ENCODE assay signal across 23 cellular contexts in the genomic region with DNA sequence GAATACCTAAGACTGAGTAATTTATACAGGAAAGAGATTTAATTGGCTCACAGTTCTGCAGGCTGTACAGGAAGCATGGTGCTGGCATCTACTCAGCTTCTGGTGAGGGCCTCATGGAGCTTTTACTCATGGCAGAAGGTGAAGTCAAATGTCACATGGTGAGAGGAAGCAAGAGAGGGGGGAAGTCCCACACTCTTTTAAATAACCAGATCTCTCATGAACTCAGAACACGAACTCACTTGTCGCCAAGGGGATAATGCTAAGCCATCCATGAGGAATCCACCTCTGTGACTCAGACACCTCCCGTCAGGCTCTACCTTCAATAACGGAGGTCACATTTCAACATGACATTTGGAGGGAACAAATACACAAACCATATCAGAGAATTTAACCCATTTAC. TPM values are rescaled to one million over a fixed set of nuclear protein-coding genes. Genes with fewer than 3 reads are reported as not detected.
DNase-seq lines count a peak whose midpoint lies in the region; ATAC-seq and TF ChIP-seq lines count a peak whose summit lies in the region.
"Had no signal": no experiment of that assay in that cellular context is flagged by ENCODE, and none has a peak within 500 bp of the region (broad histone marks: within the 10 kb centered on the region; RNA-seq: fewer than 3 reads in every experiment).

No MANE protein-coding gene starts in this region.

- H3K4me3 ChIP-seq in endodermal cell (ENCODE audit: low read length) = no peak overlapping the region
- H3K4me3 ChIP-seq in MG63 = no peak overlapping the region
- H3K4me3 ChIP-seq: body of pancreas, dorsolateral prefrontal cortex, skin epidermis, transverse colon had no signal

- peaks cover 84% of the 10 kb centered on the region for H3K36me3 Mint-ChIP-seq in activated T-cell treated with anti-CD3 and anti-CD28 coated beads, Interleukin-2, amount 50 U/mL, for 24 hours (ENCODE audit: low read depth)
- peaks cover 52% of the 10 kb centered on the region for H3K36me3 Mint-ChIP-seq in endodermal cell (ENCODE audit: low read depth)
- peaks cover 6 to 8% of the 10 kb centered on the region in 2 donors for H3K36me3 Mint-ChIP-seq in naive B cell

- H3K27me3 ChIP-seq in endodermal cell (ENCODE audit: control insufficient read depth, insufficient read depth, low read length, poor library complexity, severe bottlenecking) (no peaks in the 10 kb centered on the region), MG63 (no peaks in the 10 kb centered on the region)
- H3K27me3 ChIP-seq: body of pancreas, dorsolateral prefrontal cortex, transverse colon had no signal

- ATAC-seq in naive B cell (ENCODE audit: low read depth in 2 of 2) (peak in 1 of 2 donors; percentile 33), GM18868 (IDR thresholded peaks at IDR 0.05; ENCODE audit: unreplicated experiment) (no peak)
- ATAC-seq: activated T-cell treated with anti-CD3 and anti-CD28 coated beads, Interleukin-2, amount 50 U/mL, for 72 hours; body of pancreas had no signal

- peaks cover 59% of the 10 kb centered on the region for H3K4me1 Mint-ChIP-seq in activated T-cell treated with anti-CD3 and anti-CD28 coated beads, Interleukin-2, amount 50 U/mL, for 24 hours (ENCODE audit: low read depth)
- peaks cover 28% of the 10 kb centered on the region for H3K4me1 Mint-ChIP-seq in endodermal cell
- H3K4me1 Mint-ChIP-seq in naive B cell = peaks cover 13 to 27% (median 24%) of the 10 kb centered on the region in 3 donors

- H3K27me3 Mint-ChIP-seq in activated T-cell treated with anti-CD3 and anti-CD28 coated beads, Interleukin-2, amount 50 U/mL, for 24 hours = no peaks in the 10 kb centered on the region
- H3K27me3 Mint-ChIP-seq in endodermal cell (ENCODE audit: insufficient read depth) = no peaks in the 10 kb centered on the region
- no peaks in the 10 kb centered on the region for H3K27me3 Mint-ChIP-seq in naive B cell
- H3K27me3 Mint-ChIP-seq: activated naive CD8-positive, alpha-beta T cell treated with anti-CD3 and anti-CD28 coated beads, Interleukin-2, amount 10 ng/mL, durations not matched to agents 7 days and 5 days; CD4-positive, CD25-positive, alpha-beta regulatory T cell had no signal

- no peak overlapping the region for H3K9ac ChIP-seq in endodermal cell (ENCODE audit: extremely low read depth, low read length, poor library complexity, severe bottlenecking)

- 93 to 96% methylated on average over 4 of the region's 4 CpGs for WGBS in endodermal cell (ENCODE audit: insufficient coverage in 1 of 2, insufficient read length in 1 of 2), 2 experiments

- H3K27ac Mint-ChIP-seq in activated T-cell treated with anti-CD3 and anti-CD28 coated beads, Interleukin-2, amount 50 U/mL, for 24 hours = peak overlapping the region; percentile 52
- peak overlapping the region; percentile 41 for H3K27ac Mint-ChIP-seq in endodermal cell
- peak overlapping the region in 4 of 6 donors; percentile 5 to 51 (median 16) for H3K27ac Mint-ChIP-seq in naive B cell
- H3K27ac Mint-ChIP-seq: activated naive CD8-positive, alpha-beta T cell treated with anti-CD3 and anti-CD28 coated beads, Interleukin-2, amount 10 ng/mL, durations not matched to agents 7 days and 5 days; H9; nephron had no signal

- H3K36me3 ChIP-seq in endodermal cell (ENCODE audit: control insufficient read depth, insufficient read depth, low read length) (peaks cover 74% of the 10 kb centered on the region), MG63 (peaks cover 21% of the 10 kb centered on the region)

- no peak overlapping the region for H3K27ac ChIP-seq in endodermal cell (ENCODE audit: low read depth, low read length)
- H3K27ac ChIP-seq: body of pancreas, dorsolateral prefrontal cortex, skin epidermis, transverse colon had no signal

- peaks cover 9% of the 10 kb centered on the region for H3K4me1 ChIP-seq in endodermal cell (ENCODE audit: control insufficient read depth, insufficient read depth, low read length)

- TF ChIP-seq CTCF in endodermal cell (conservative IDR thresholded peaks at IDR 0.05) (no peak), GM10266 (IDR thresholded peaks at IDR 0.05; ENCODE audit: control insufficient read depth, insufficient read depth, low read depth, missing control alignments) (no peak)

- no peak overlapping the region for H3K4me3 Mint-ChIP-seq in activated T-cell treated with anti-CD3 and anti-CD28 coated beads, Interleukin-2, amount 50 U/mL, for 24 hours
- no peak overlapping the region for H3K4me3 Mint-ChIP-seq in endodermal cell
- H3K4me3 Mint-ChIP-seq in naive B cell = no peak overlapping the region
- H3K4me3 Mint-ChIP-seq: activated naive CD8-positive, alpha-beta T cell treated with anti-CD3 and anti-CD28 coated beads, Interleukin-2, amount 10 ng/mL, durations not matched to agents 7 days and 5 days; activated T-cell treated with anti-CD3 and anti-CD28 coated beads, Interleukin-2, amount 50 U/mL, for 72 hours; CD4-positive, CD25-positive, alpha-beta regulatory T cell; H9; nephron had no signal

- no peaks in the 10 kb centered on the region for H3K9me3 Mint-ChIP-seq in activated T-cell treated with anti-CD3 and anti-CD28 coated beads, Interleukin-2, amount 50 U/mL, for 24 hours
- H3K9me3 Mint-ChIP-seq in endodermal cell (no peaks in the 10 kb centered on the region), naive B cell (no peaks in the 10 kb centered on the region)
- H3K9me3 Mint-ChIP-seq: CD4-positive, CD25-positive, alpha-beta regulatory T cell; H9; nephron had no signal

- DNase-seq in activated T-cell treated with anti-CD3 and anti-CD28 coated beads, Interleukin-2, amount 50 U/mL, for 24 hours = no peak
- DNase-seq in activated T-cell treated with anti-CD3 and anti-CD28 coated beads for 4 hours (no peak), M059J (ENCODE audit: low read depth) (peak; percentile 79), endodermal cell (no peak), naive B cell (no peak), MG63 (no peak), GM10266 (ENCODE audit: extremely low spot score) (no peak)
- DNase-seq: activated CD4-positive, alpha-beta T cell treated with anti-CD3 and anti-CD28 coated beads for 48 hours; activated naive CD8-positive, alpha-beta T cell treated with anti-CD3 and anti-CD28 coated beads, Interleukin-2, amount 10 ng/mL, durations not matched to agents 7 days and 5 days; activated T-cell treated with anti-CD3 and anti-CD28 coated beads, Interleukin-2, amount 50 U/mL, for 72 hours; body of pancreas; CD4-positive, CD25-positive, alpha-beta regulatory T cell; dorsolateral prefrontal cortex; H9; Karpas-422; NCI-H1694; NK-92 treated with Interleukin-12 subunit alpha and Interleukin-12 subunit beta, amount 100 ng/mL, for 24 hours; SHP77 treated with DMSO at 0.1 percent for 48 hours; stimulated activated CD8-positive, alpha-beta memory T cell treated with anti-CD3 and anti-CD28 coated beads, Interleukin-4, amount 100 ng/mL, for 48 hours; transverse colon had no signal

- H3K9me3 ChIP-seq in endodermal cell (ENCODE audit: control insufficient read depth, low read length) (peaks cover 10% of the 10 kb centered on the region), MG63 (no peaks in the 10 kb centered on the region)
- H3K9me3 ChIP-seq: body of pancreas, transverse colon had no signal

RNA-seq across cellular contexts. Expression of a gene that starts 42.2 kb away (rescaled TPM):
- total RNA-seq in M059J (2014; rRNA removed; shearing (Covaris generic)) = 104 and 133 TPM in 2 replicates
- 10 to 100 TPM; 45.4 to 55.3 TPM for total RNA-seq in endodermal cell
- 50.3 TPM for polyA plus RNA-seq in endodermal cell (2013, experiment 1 of 2)
- 37.7 TPM for polyA plus RNA-seq in endodermal cell (2013, experiment 2 of 2)
- 10 to 100 TPM; 28.2 to 43.9 (median 35.6) TPM for polyA plus RNA-seq in naive B cell (ENCODE audit: low read depth in 6 of 6)
- 35.5 and 130 TPM in 2 replicates for total RNA-seq in MG63 (2014; rRNA removed; shearing (Covaris generic); ENCODE audit: low replicate concordance)
